Comparison of ENCODE assay signal across 1 cellular context in the genomic region with DNA sequence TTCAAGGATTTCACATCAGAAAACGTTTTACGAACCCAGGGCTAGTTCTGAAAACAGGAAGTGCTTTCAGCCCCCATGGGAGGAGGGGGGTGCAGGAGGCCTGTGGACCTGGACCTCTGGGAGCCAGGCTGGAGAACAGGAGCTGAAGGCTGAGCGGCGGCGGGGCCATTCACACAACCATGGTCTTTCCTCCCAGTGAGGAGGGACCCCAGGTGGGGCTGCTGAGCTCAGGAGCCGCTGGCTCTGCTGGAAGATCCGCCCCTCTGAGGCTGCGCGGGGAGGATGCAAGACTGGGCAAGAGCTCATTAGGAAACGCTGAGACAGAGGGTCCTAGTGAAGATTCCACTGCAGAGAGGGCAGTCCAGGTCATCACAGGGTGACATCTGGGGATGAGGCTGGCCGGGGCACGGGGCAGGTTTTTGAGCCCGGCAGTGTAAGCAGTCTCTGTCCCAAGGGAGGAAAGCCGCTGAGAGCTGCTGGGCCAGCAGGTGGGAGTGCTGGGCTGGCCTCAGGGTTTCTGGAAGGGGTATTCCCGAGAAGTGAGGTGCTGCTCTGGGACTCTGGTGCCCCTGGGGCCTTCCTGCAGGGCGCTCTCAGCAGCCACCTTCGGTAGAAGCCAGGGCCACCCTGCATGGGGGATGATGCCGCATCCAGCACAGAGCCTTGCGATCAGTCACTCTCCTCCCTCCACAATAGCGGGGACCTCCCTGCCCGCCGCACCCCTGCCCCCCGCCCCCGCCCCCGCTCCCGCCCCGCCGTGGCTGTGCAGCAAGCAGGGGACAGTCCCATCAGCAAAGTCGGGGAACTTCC.
TF ChIP-seq lines count a peak whose summit lies in the region.

No MANE protein-coding gene starts in this region.

TF ChIP-seq in HepG2, 621 proteins besides CTCF, POLR2A, EP300 and RAD21 (continues in another document):
- TF ChIP-seq NRL (CRISPR knock-in tag; IDR thresholded peaks at IDR 0.05; ENCODE audit: borderline replicate concordance) = no peak
- TF ChIP-seq HMG20B (CRISPR knock-in tag; conservative IDR thresholded peaks at IDR 0.05) = no peak
- TF ChIP-seq RXRB (CRISPR knock-in tag; IDR thresholded peaks at IDR 0.05; ENCODE audit: borderline replicate concordance) = 0 out of 2 replicates have a peak, but pooled peaks have one; percentile 39
- no peak for TF ChIP-seq ZNF317 (CRISPR knock-in tag; IDR thresholded peaks at IDR 0.05)
- peak; percentile 43; the same call in 1 of the 2 replicates for TF ChIP-seq HOXA3 (CRISPR knock-in tag; IDR thresholded peaks at IDR 0.05)
- no peak for TF ChIP-seq ISL2 (CRISPR knock-in tag; IDR thresholded peaks at IDR 0.05)
- TF ChIP-seq ZC3H13 (CRISPR knock-in tag; IDR thresholded peaks at IDR 0.05) = no peak
- TF ChIP-seq ZNF33B (CRISPR knock-in tag; IDR thresholded peaks at IDR 0.05) = no peak
- no peak for TF ChIP-seq PRPF4 (IDR thresholded peaks at IDR 0.05; ENCODE audit: low read depth, low read length, poor library complexity, severe bottlenecking)
- peak; percentile 55; the same call in 1 of the 2 replicates for TF ChIP-seq KAT8 (CRISPR knock-in tag; IDR thresholded peaks at IDR 0.05)
- TF ChIP-seq YEATS2 (CRISPR knock-in tag; IDR thresholded peaks at IDR 0.05; ENCODE audit: borderline replicate concordance) = no peak
- no peak for TF ChIP-seq MIER3 (CRISPR knock-in tag; IDR thresholded peaks at IDR 0.05; ENCODE audit: borderline replicate concordance)
- no peak for TF ChIP-seq ZNF367 (CRISPR knock-in tag; IDR thresholded peaks at IDR 0.05; ENCODE audit: borderline replicate concordance)
- no peak for TF ChIP-seq ZFP36L2 (CRISPR knock-in tag; IDR thresholded peaks at IDR 0.05)
- no peak for TF ChIP-seq KDM1A (CRISPR knock-in tag; IDR thresholded peaks at IDR 0.05)
- no peak for TF ChIP-seq RCOR2 (CRISPR knock-in tag; IDR thresholded peaks at IDR 0.05)
- no peak for TF ChIP-seq FOXP1 (IDR thresholded peaks at IDR 0.05)
- no peak for TF ChIP-seq FOXP1 (CRISPR knock-in tag; IDR thresholded peaks at IDR 0.05)
- TF ChIP-seq HCFC1 (IDR thresholded peaks at IDR 0.05; ENCODE audit: low read depth, low read length) = no peak
- TF ChIP-seq CEBPG (CRISPR knock-in tag; IDR thresholded peaks at IDR 0.05) = no peak
- TF ChIP-seq, protein P1, sequence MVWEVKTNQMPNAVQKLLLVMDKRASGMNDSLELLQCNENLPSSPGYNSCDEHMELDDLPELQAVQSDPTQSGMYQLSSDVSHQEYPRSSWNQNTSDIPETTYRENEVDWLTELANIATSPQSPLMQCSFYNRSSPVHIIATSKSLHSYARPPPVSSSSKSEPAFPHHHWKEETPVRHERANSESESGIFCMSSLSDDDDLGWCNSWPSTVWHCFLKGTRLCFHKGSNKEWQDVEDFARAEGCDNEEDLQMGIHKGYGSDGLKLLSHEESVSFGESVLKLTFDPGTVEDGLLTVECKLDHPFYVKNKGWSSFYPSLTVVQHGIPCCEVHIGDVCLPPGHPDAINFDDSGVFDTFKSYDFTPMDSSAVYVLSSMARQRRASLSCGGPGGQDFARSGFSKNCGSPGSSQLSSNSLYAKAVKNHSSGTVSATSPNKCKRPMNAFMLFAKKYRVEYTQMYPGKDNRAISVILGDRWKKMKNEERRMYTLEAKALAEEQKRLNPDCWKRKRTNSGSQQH (CRISPR knock-in tag; IDR thresholded peaks at IDR 0.05; ENCODE audit: low read depth) = no peak
- no peak for TF ChIP-seq THYN1 (CRISPR knock-in tag; IDR thresholded peaks at IDR 0.05; ENCODE audit: borderline replicate concordance, low read depth)
- no peak for TF ChIP-seq ZNF550 (CRISPR knock-in tag; IDR thresholded peaks at IDR 0.05; ENCODE audit: borderline replicate concordance)
- TF ChIP-seq TCF7 (IDR thresholded peaks at IDR 0.05; ENCODE audit: low read depth) = no peak
- TF ChIP-seq, protein P2, sequence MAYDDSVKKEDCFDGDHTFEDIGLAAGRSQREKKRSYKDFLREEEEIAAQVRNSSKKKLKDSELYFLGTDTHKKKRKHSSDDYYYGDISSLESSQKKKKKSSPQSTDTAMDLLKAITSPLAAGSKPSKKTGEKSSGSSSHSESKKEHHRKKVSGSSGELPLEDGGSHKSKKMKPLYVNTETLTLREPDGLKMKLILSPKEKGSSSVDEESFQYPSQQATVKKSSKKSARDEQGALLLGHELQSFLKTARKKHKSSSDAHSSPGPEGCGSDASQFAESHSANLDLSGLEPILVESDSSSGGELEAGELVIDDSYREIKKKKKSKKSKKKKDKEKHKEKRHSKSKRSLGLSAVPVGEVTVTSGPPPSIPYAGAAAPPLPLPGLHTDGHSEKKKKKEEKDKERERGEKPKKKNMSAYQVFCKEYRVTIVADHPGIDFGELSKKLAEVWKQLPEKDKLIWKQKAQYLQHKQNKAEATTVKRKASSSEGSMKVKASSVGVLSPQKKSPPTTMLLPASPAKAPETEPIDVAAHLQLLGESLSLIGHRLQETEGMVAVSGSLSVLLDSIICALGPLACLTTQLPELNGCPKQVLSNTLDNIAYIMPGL (CRISPR knock-in tag; IDR thresholded peaks at IDR 0.05; ENCODE audit: borderline replicate concordance in 1 of 2, low read depth in 1 of 2) = peak in 1 of 2 experiments; percentile 22; a peak in 2 of 4 replicates
- no peak for TF ChIP-seq ZNF335 (CRISPR knock-in tag; IDR thresholded peaks at IDR 0.05)
- TF ChIP-seq, protein P3, sequence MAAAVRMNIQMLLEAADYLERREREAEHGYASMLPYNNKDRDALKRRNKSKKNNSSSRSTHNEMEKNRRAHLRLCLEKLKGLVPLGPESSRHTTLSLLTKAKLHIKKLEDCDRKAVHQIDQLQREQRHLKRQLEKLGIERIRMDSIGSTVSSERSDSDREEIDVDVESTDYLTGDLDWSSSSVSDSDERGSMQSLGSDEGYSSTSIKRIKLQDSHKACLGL (CRISPR knock-in tag; IDR thresholded peaks at IDR 0.05) = no peak
- no peak for TF ChIP-seq ZFAT (CRISPR knock-in tag; conservative IDR thresholded peaks at IDR 0.05)
- 0 out of 2 replicates have a peak, but pooled peaks have one; percentile 44 for TF ChIP-seq ZNF263 (CRISPR knock-in tag; IDR thresholded peaks at IDR 0.05)
- peak; percentile 63; the same call in 1 of the 2 replicates for TF ChIP-seq ZBTB7B (CRISPR knock-in tag; IDR thresholded peaks at IDR 0.05)
- peak; percentile 66 for TF ChIP-seq KDM2A (CRISPR knock-in tag; IDR thresholded peaks at IDR 0.05; ENCODE audit: borderline replicate concordance, low read depth)
- 0 out of 2 replicates have a peak, but pooled peaks have one; percentile 12 for TF ChIP-seq HDAC2 (CRISPR knock-in tag; IDR thresholded peaks at IDR 0.05)
- no peak for TF ChIP-seq GTF2F1 (IDR thresholded peaks at IDR 0.05; ENCODE audit: low read length)
- no peak; the same call in 1 of the 2 replicates for TF ChIP-seq TAF1 (CRISPR knock-in tag; IDR thresholded peaks at IDR 0.05)
- no peak for TF ChIP-seq ZNF572 (CRISPR knock-in tag; IDR thresholded peaks at IDR 0.05)
- no peak for TF ChIP-seq FOXO1 (CRISPR knock-in tag; IDR thresholded peaks at IDR 0.05)
- TF ChIP-seq SP5 (CRISPR knock-in tag; IDR thresholded peaks at IDR 0.05; ENCODE audit: borderline replicate concordance, low read depth) = no peak
- TF ChIP-seq ZZZ3 (CRISPR knock-in tag; IDR thresholded peaks at IDR 0.05; ENCODE audit: borderline replicate concordance) = no peak
- no peak for TF ChIP-seq MXI1 (IDR thresholded peaks at IDR 0.05; ENCODE audit: borderline replicate concordance, low read depth, low read length)
- TF ChIP-seq, protein P4, sequence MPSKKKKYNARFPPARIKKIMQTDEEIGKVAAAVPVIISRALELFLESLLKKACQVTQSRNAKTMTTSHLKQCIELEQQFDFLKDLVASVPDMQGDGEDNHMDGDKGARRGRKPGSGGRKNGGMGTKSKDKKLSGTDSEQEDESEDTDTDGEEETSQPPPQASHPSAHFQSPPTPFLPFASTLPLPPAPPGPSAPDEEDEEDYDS (CRISPR knock-in tag; IDR thresholded peaks at IDR 0.05) = 0 out of 2 replicates have a peak, but pooled peaks have one; percentile 15
- no peak for TF ChIP-seq TGIF2 (CRISPR knock-in tag; IDR thresholded peaks at IDR 0.05)
- peak; percentile 36; the same call in 1 of the 2 replicates for TF ChIP-seq SALL1 (CRISPR knock-in tag; IDR thresholded peaks at IDR 0.05)
- no peak for TF ChIP-seq MED13 (CRISPR knock-in tag; IDR thresholded peaks at IDR 0.05)
- TF ChIP-seq CBX5 (CRISPR knock-in tag; IDR thresholded peaks at IDR 0.05; ENCODE audit: borderline replicate concordance) = no peak
- TF ChIP-seq, protein P5, sequence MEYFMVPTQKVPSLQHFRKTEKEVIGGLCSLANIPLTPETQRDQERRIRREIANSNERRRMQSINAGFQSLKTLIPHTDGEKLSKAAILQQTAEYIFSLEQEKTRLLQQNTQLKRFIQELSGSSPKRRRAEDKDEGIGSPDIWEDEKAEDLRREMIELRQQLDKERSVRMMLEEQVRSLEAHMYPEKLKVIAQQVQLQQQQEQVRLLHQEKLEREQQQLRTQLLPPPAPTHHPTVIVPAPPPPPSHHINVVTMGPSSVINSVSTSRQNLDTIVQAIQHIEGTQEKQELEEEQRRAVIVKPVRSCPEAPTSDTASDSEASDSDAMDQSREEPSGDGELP (IDR thresholded peaks at IDR 0.05; ENCODE audit: borderline replicate concordance, low read depth) = no peak
- no peak for TF ChIP-seq HNRNPUL1 (IDR thresholded peaks at IDR 0.05; ENCODE audit: low read depth, low read length)
- no peak for TF ChIP-seq NCOR1 (IDR thresholded peaks at IDR 0.05; ENCODE audit: borderline replicate concordance, low read length)
- no peak for TF ChIP-seq TEAD3 (CRISPR knock-in tag; optimal IDR thresholded peaks at IDR 0.05; ENCODE audit: borderline replicate concordance)
- no peak for TF ChIP-seq ZNF205 (CRISPR knock-in tag; IDR thresholded peaks at IDR 0.05)
- TF ChIP-seq ZNF530 (CRISPR knock-in tag; IDR thresholded peaks at IDR 0.05; ENCODE audit: low read depth) = no peak
- no peak for TF ChIP-seq ZNF598 (CRISPR knock-in tag; IDR thresholded peaks at IDR 0.05; ENCODE audit: borderline replicate concordance)
- TF ChIP-seq ZSCAN29 (CRISPR knock-in tag; conservative IDR thresholded peaks at IDR 0.05) = no peak
- TF ChIP-seq, protein P6, sequence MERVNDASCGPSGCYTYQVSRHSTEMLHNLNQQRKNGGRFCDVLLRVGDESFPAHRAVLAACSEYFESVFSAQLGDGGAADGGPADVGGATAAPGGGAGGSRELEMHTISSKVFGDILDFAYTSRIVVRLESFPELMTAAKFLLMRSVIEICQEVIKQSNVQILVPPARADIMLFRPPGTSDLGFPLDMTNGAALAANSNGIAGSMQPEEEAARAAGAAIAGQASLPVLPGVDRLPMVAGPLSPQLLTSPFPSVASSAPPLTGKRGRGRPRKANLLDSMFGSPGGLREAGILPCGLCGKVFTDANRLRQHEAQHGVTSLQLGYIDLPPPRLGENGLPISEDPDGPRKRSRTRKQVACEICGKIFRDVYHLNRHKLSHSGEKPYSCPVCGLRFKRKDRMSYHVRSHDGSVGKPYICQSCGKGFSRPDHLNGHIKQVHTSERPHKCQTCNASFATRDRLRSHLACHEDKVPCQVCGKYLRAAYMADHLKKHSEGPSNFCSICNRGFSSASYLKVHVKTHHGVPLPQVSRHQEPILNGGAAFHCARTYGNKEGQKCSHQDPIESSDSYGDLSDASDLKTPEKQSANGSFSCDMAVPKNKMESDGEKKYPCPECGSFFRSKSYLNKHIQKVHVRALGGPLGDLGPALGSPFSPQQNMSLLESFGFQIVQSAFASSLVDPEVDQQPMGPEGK (CRISPR knock-in tag; IDR thresholded peaks at IDR 0.05) = peak; percentile 21; the same call in 1 of the 2 replicates
- TF ChIP-seq, protein P7, sequence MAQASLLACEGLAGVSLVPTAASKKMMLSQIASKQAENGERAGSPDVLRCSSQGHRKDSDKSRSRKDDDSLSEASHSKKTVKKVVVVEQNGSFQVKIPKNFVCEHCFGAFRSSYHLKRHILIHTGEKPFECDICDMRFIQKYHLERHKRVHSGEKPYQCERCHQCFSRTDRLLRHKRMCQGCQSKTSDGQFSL (CRISPR knock-in tag; IDR thresholded peaks at IDR 0.05) = peak; percentile 60; the same call in 1 of the 2 replicates
- TF ChIP-seq, protein P8, sequence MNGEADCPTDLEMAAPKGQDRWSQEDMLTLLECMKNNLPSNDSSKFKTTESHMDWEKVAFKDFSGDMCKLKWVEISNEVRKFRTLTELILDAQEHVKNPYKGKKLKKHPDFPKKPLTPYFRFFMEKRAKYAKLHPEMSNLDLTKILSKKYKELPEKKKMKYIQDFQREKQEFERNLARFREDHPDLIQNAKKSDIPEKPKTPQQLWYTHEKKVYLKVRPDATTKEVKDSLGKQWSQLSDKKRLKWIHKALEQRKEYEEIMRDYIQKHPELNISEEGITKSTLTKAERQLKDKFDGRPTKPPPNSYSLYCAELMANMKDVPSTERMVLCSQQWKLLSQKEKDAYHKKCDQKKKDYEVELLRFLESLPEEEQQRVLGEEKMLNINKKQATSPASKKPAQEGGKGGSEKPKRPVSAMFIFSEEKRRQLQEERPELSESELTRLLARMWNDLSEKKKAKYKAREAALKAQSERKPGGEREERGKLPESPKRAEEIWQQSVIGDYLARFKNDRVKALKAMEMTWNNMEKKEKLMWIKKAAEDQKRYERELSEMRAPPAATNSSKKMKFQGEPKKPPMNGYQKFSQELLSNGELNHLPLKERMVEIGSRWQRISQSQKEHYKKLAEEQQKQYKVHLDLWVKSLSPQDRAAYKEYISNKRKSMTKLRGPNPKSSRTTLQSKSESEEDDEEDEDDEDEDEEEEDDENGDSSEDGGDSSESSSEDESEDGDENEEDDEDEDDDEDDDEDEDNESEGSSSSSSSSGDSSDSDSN (CRISPR knock-in tag; IDR thresholded peaks at IDR 0.05) = peak; percentile 46; the same call in 1 of the 2 replicates
- TF ChIP-seq MAZ (IDR thresholded peaks at IDR 0.05; ENCODE audit: borderline replicate concordance, low read depth, low read length) = no peak
- TF ChIP-seq MAZ (CRISPR knock-in tag; IDR thresholded peaks at IDR 0.05; ENCODE audit: low read depth) = peak; percentile 48; the same call in 1 of the 2 replicates
- TF ChIP-seq THAP11 (CRISPR knock-in tag; IDR thresholded peaks at IDR 0.05) = no peak
- TF ChIP-seq, protein P9, sequence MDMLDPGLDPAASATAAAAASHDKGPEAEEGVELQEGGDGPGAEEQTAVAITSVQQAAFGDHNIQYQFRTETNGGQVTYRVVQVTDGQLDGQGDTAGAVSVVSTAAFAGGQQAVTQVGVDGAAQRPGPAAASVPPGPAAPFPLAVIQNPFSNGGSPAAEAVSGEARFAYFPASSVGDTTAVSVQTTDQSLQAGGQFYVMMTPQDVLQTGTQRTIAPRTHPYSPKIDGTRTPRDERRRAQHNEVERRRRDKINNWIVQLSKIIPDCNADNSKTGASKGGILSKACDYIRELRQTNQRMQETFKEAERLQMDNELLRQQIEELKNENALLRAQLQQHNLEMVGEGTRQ (IDR thresholded peaks at IDR 0.05; ENCODE audit: low read depth, low read length) = no peak
- TF ChIP-seq, protein P9 (CRISPR knock-in tag; IDR thresholded peaks at IDR 0.05; ENCODE audit: borderline replicate concordance) = no peak
- TF ChIP-seq BORCS8-MEF2B (CRISPR knock-in tag; IDR thresholded peaks at IDR 0.05) = 0 out of 2 replicates have a peak, but pooled peaks have one; percentile 25
- TF ChIP-seq HHEX (CRISPR knock-in tag; IDR thresholded peaks at IDR 0.05) = no peak
